8 cellular contexts compared by ENCODE assay signal in genomic region chr2:202032841-202033316, GRCh38. TPM values are rescaled to one million over a fixed set of nuclear protein-coding genes. Genes with fewer than 3 reads are reported as not detected.
A peak's percentile ranks its signal among the peaks of the same experiment; 100 is the strongest.
DNase-seq lines count a peak whose midpoint lies in the region; ATAC-seq lines count a peak whose summit lies in the region.

No MANE protein-coding gene starts in this region.

- DNase-seq in ACHN (peak; percentile 53), UCSD-AML1 (lab: John Stamatoyannopoulos, UW; ENCODE audit: unreplicated experiment) (peak; percentile 68), left lobe of liver (ENCODE audit: low spot score) (no peak)
- DNase-seq in stimulated activated CD8-positive, alpha-beta memory T cell treated with anti-CD3 and anti-CD28 coated beads, Interleukin-15, amount 100 ng/mL, for 24 hours (ENCODE audit: low read depth): peak; percentile 7

- no peaks in the 10 kb centered on the region for H3K9me3 ChIP-seq in HUES64 (ENCODE audit: insufficient read depth, low read depth, low read length)

- H3K27me3 ChIP-seq in HUES64 (ENCODE audit: insufficient read depth, low read length): no peaks in the 10 kb centered on the region; the same call in 1 of the 2 replicates

- peaks cover 27% of the 10 kb centered on the region for H3K36me3 ChIP-seq in HUES64 (ENCODE audit: insufficient read depth, low read length)

- ATAC-seq in GM19438 (IDR thresholded peaks at IDR 0.05; ENCODE audit: low read depth, unreplicated experiment): peak; percentile 4
- ATAC-seq in left lobe of liver: peak; percentile 5
- ATAC-seq in GM21390 (IDR thresholded peaks at IDR 0.05; ENCODE audit: unreplicated experiment): no peak

- peak overlapping the region; percentile 93 for H3K9ac ChIP-seq in HUES64 (ENCODE audit: low read depth, low read length)

- under 1% methylated on average over 37 of the region's 42 CpGs for whole genome bisulfite sequencing in HUES64

- H3K27ac ChIP-seq in HUES64 (ENCODE audit: low read depth, low read length) (peak overlapping the region; percentile 100), cingulate gyrus (ENCODE audit: low read depth, low read length) (peak overlapping the region; percentile 85)

- in situ Hi-C loops in ACHN (cut with HindIII; ENCODE audit: low pct_ligation_motif_present, low pct_unique_long_range_greater_than_20kb, low sequenced_read_pairs): no loop called here

- peak overlapping the region; percentile 80 for H3K4me3 ChIP-seq in HUES64 (ENCODE audit: low read length)

- H3K4me1 ChIP-seq in HUES64 (ENCODE audit: insufficient read depth, low read length): peaks cover 22% of the 10 kb centered on the region

RNA-seq across cellular contexts. Expression of gene FZD7, which starts 0.8 kb away (rescaled TPM):
- polyA plus RNA-seq in HUES64 (2013, experiment 1 of 2): 124 TPM
- 136 TPM for polyA plus RNA-seq in HUES64 (2013, experiment 2 of 2)
- total RNA-seq in left lobe of liver: 0.75 TPM

RNA-seq across cellular contexts. Expression of gene KIAA2012, which starts 40.2 kb away (rescaled TPM):
- not detected for polyA plus RNA-seq in HUES64 (2013, experiment 1 of 2)
- polyA plus RNA-seq in HUES64 (2013, experiment 2 of 2): not detected
- total RNA-seq in left lobe of liver: 0.30 TPM
